Comparison of ENCODE assay signal across 8 cellular contexts in genomic region chr2:28624798-28625701, GRCh38.
DNase-seq lines count a peak whose midpoint lies in the region; ATAC-seq and TF ChIP-seq lines count a peak whose summit lies in the region.

No MANE protein-coding gene starts in this region.

- H3K9me3 ChIP-seq in WERI-Rb-1 (ENCODE audit: severe bottlenecking) = peaks cover 5% of the 10 kb centered on the region

- H3K27me3 ChIP-seq in WERI-Rb-1 (ENCODE audit: insufficient read depth, low read depth, severe bottlenecking) = no peaks in the 10 kb centered on the region

- no peak overlapping the region for H3K4me3 ChIP-seq in WERI-Rb-1 (ENCODE audit: low read depth, low read length)

- TF ChIP-seq CTCF in WERI-Rb-1 (IDR thresholded peaks at IDR 0.05; ENCODE audit: low read depth, low read length) (0 out of 2 replicates have a peak, but pooled peaks have one; percentile 20), omental fat pad (IDR thresholded peaks at IDR 0.05) (no peak)

- DNase-seq in AG20443 (ENCODE audit: low spot score) = peak; percentile 56
- peak; percentile 54 for DNase-seq in HCEC 1CT
- no peak for DNase-seq in WERI-Rb-1
- DNase-seq in cerebellar cortex (ENCODE audit: low spot score) = peak; percentile 5
- peak; percentile 92 for DNase-seq in mesenteric fat pad (ENCODE audit: low spot score)
- DNase-seq in stimulated activated CD8-positive, alpha-beta memory T cell treated with anti-CD3 and anti-CD28 coated beads, Interleukin-4, amount 100 ng/mL, for 4 hours (ENCODE audit: low read depth in 2 of 2, low spot score in 1 of 2) = peak; percentile 21 to 29
- no peak for DNase-seq in omental fat pad (ENCODE audit: low spot score)

- H3K27ac ChIP-seq in WERI-Rb-1 = peak overlapping the region; percentile 58

- H3K36me3 ChIP-seq in WERI-Rb-1 = no peaks in the 10 kb centered on the region

- ATAC-seq in omental fat pad (ENCODE audit: low FRiP score) (no peak), GM19397 (IDR thresholded peaks at IDR 0.05; ENCODE audit: unreplicated experiment) (no peak)

Comparison
In these comparisons a context has a peak if more than half of its experiments do, and no peak if none do; other contexts are left out.
1. DNase-seq: peak in AG20443 (single experiment), HCEC 1CT (single experiment), cerebellar cortex (single experiment), mesenteric fat pad (single experiment) and stimulated activated CD8-positive, alpha-beta memory T cell treated with anti-CD3 and anti-CD28 coated beads, Interleukin-4, amount 100 ng/mL, for 4 hours (2 of 2); none in WERI-Rb-1 (single experiment) and omental fat pad (single experiment).